ENCODE assay signal across 21 cellular contexts in genomic region chr13:83423361-83423760, GRCh38.
DNase-seq lines count a peak whose midpoint lies in the region; ATAC-seq and TF ChIP-seq lines count a peak whose summit lies in the region.
"Had no signal": no experiment of that assay in that cellular context is flagged by ENCODE, and none has a peak within 500 bp of the region (broad histone marks: within the 10 kb centered on the region; RNA-seq: fewer than 3 reads in every experiment).

No MANE protein-coding gene starts in this region.

- H3K27me3 Mint-ChIP-seq in glutamatergic neuron (ENCODE audit: unreplicated experiment), result no peaks in the 10 kb centered on the region
- no peaks in the 10 kb centered on the region for H3K27me3 Mint-ChIP-seq in activated naive CD4-positive, alpha-beta T cell treated with anti-CD3 and anti-CD28 coated beads, Interleukin-2, amount 10 ng/mL, durations not matched to agents 7 days and 5 days
- H3K27me3 Mint-ChIP-seq: CD4-positive, alpha-beta memory T cell; CD4-positive, CD25-positive, alpha-beta regulatory T cell; CD8-positive, alpha-beta memory T cell had no signal

- CTCF ChIA-PET in activated naive CD4-positive, alpha-beta T cell treated with anti-CD3 and anti-CD28 coated beads, Interleukin-2, amount 10 ng/mL, durations not matched to agents 7 days and 5 days (lab: Charles Lee), result no interaction called here

- no peak overlapping the region for H3K4me3 Mint-ChIP-seq in glutamatergic neuron (ENCODE audit: unreplicated experiment)
- no peak overlapping the region for H3K4me3 Mint-ChIP-seq in activated naive CD4-positive, alpha-beta T cell treated with anti-CD3 and anti-CD28 coated beads, Interleukin-2, amount 10 ng/mL, durations not matched to agents 7 days and 5 days
- H3K4me3 Mint-ChIP-seq: CD14-positive monocyte; CD4-positive, alpha-beta memory T cell; CD4-positive, CD25-positive, alpha-beta regulatory T cell; CD8-positive, alpha-beta memory T cell had no signal

- no peaks in the 10 kb centered on the region for H3K9me3 Mint-ChIP-seq in glutamatergic neuron (ENCODE audit: unreplicated experiment)
- H3K9me3 Mint-ChIP-seq in activated naive CD4-positive, alpha-beta T cell treated with anti-CD3 and anti-CD28 coated beads, Interleukin-2, amount 10 ng/mL, durations not matched to agents 7 days and 5 days, result peaks cover 2% of the 10 kb centered on the region

- DNase-seq in DMS 273 (lab: John Stamatoyannopoulos, UW; ENCODE audit: unreplicated experiment) (peak; percentile 1), DMS 273 treated with DMSO at 0.1 percent for 48 hours (lab: John Stamatoyannopoulos, UW) (no peak), NCI-H69 (lab: John Stamatoyannopoulos, UW) (peak; percentile 12), glutamatergic neuron (no peak), pons (ENCODE audit: low spot score) (peak; percentile 17)
- no peak for DNase-seq in activated naive CD4-positive, alpha-beta T cell treated with anti-CD3 and anti-CD28 coated beads, Interleukin-2, amount 10 ng/mL, durations not matched to agents 7 days and 5 days
- DNase-seq: ACHN; BE2C; CD4-positive, alpha-beta memory T cell; CD4-positive, CD25-positive, alpha-beta regulatory T cell; CD8-positive, alpha-beta memory T cell; COR-L47; DMS153; DMS53; DMS79; DND-41; EL; GF-D8 had no signal

- H3K36me3 Mint-ChIP-seq in glutamatergic neuron (ENCODE audit: unreplicated experiment), result no peaks in the 10 kb centered on the region
- no peaks in the 10 kb centered on the region for H3K36me3 Mint-ChIP-seq in activated naive CD4-positive, alpha-beta T cell treated with anti-CD3 and anti-CD28 coated beads, Interleukin-2, amount 10 ng/mL, durations not matched to agents 7 days and 5 days
- H3K36me3 Mint-ChIP-seq: CD14-positive monocyte; CD4-positive, alpha-beta memory T cell; CD4-positive, CD25-positive, alpha-beta regulatory T cell; CD8-positive, alpha-beta memory T cell had no signal

- TF ChIP-seq CTCF in glutamatergic neuron (IDR thresholded peaks at IDR 0.05; ENCODE audit: partially characterized antibody, unreplicated experiment), result no peak

- ATAC-seq in GM19328 (IDR thresholded peaks at IDR 0.05; ENCODE audit: unreplicated experiment) (no peak), GM21825 (IDR thresholded peaks at IDR 0.05; ENCODE audit: unreplicated experiment) (no peak)

- H3K4me1 Mint-ChIP-seq in glutamatergic neuron (ENCODE audit: low read depth, unreplicated experiment), result peaks cover 7% of the 10 kb centered on the region
- no peaks in the 10 kb centered on the region for H3K4me1 Mint-ChIP-seq in activated naive CD4-positive, alpha-beta T cell treated with anti-CD3 and anti-CD28 coated beads, Interleukin-2, amount 10 ng/mL, durations not matched to agents 7 days and 5 days
- H3K4me1 Mint-ChIP-seq: CD14-positive monocyte; CD4-positive, alpha-beta memory T cell; CD4-positive, CD25-positive, alpha-beta regulatory T cell; CD8-positive, alpha-beta memory T cell had no signal

- H3K27ac Mint-ChIP-seq in glutamatergic neuron (ENCODE audit: unreplicated experiment), result peak overlapping the region; percentile 57
- no peak overlapping the region for H3K27ac Mint-ChIP-seq in activated naive CD4-positive, alpha-beta T cell treated with anti-CD3 and anti-CD28 coated beads, Interleukin-2, amount 10 ng/mL, durations not matched to agents 7 days and 5 days
- H3K27ac Mint-ChIP-seq: CD14-positive monocyte; CD4-positive, alpha-beta memory T cell; CD4-positive, CD25-positive, alpha-beta regulatory T cell; CD8-positive, alpha-beta memory T cell had no signal

Comparison
In these comparisons a context has a peak if more than half of its experiments do, and no peak if none do; other contexts are left out.
1. DNase-seq: peak in DMS 273 (single experiment), NCI-H69 (single experiment) and pons (single experiment); none in DMS 273 treated with DMSO at 0.1 percent for 48 hours (single experiment), glutamatergic neuron (single experiment) and activated naive CD4-positive, alpha-beta T cell treated with anti-CD3 and anti-CD28 coated beads, Interleukin-2, amount 10 ng/mL, durations not matched to agents 7 days and 5 days (single experiment).